18 cellular contexts compared by ENCODE assay signal in genomic region chr16:73771196-73771595, GRCh38.
DNase-seq lines count a peak whose midpoint lies in the region; ATAC-seq, FAIRE-seq and TF ChIP-seq lines count a peak whose summit lies in the region.
"Had no signal": no experiment of that assay in that cellular context is flagged by ENCODE, and none has a peak within 500 bp of the region (broad histone marks: within the 10 kb centered on the region; RNA-seq: fewer than 3 reads in every experiment).

No MANE protein-coding gene starts in this region.

- H3K36me3 ChIP-seq in ascending aorta (no peaks in the 10 kb centered on the region), kidney epithelial cell (ENCODE audit: control insufficient read depth, insufficient read depth, low read length) (no peaks in the 10 kb centered on the region), left lung (no peaks in the 10 kb centered on the region)

- H3K27me3 ChIP-seq in ascending aorta (no peaks in the 10 kb centered on the region), kidney epithelial cell (ENCODE audit: control insufficient read depth, insufficient read depth, low read length) (no peaks in the 10 kb centered on the region), left lung (no peaks in the 10 kb centered on the region)

- H3K9me3 Mint-ChIP-seq in HFFc6 = no peaks in the 10 kb centered on the region; the same call in 1 of the 2 replicates

- H3K4me3 Mint-ChIP-seq in HFFc6 = no peak overlapping the region
- H3K4me3 Mint-ChIP-seq: H9 had no signal

- intact Hi-C loops in ascending aorta (cut with DNase I) (loop anchor here (2.0 to 10.0 kb wide), 3 partner anchors 526 to 922 kb away; partner anchors contain the start of genes GLG1 and PSMD7), left lung (cut with DNase I) (no loop called here)

- H3K27ac ChIP-seq in ascending aorta = peak overlapping the region; percentile 64 to 82
- no peak overlapping the region for H3K27ac ChIP-seq in left lung
- H3K27ac ChIP-seq: C4-2B, KMS-11 had no signal

- no peak for FAIRE-seq in urothelium cell line (lab: Jason Lieb, UNC)

- ATAC-seq in left lung = no peak

- H3K4me3 ChIP-seq in ascending aorta = no peak overlapping the region
- no peak overlapping the region for H3K4me3 ChIP-seq in kidney epithelial cell (ENCODE audit: low read depth, low read length)
- H3K4me3 ChIP-seq in left lung = no peak overlapping the region

- H3K4me1 ChIP-seq in ascending aorta (peaks cover 15 to 43% of the 10 kb centered on the region in 2 donors), left lung (no peaks in the 10 kb centered on the region)

- DNase-seq in HFFc6 (peak; percentile 12), ascending aorta (ENCODE audit: low spot score in 2 of 2) (no peak), kidney epithelial cell (ENCODE audit: low read depth) (peak; percentile 21), urothelium cell line (ENCODE audit: low spot score) (peak; percentile 26), left lung (no peak), NCI-H1048 (lab: John Stamatoyannopoulos, UW) (no peak), EL (no peak)
- DNase-seq: H9; MM.1S; NCI-H1105; NCI-H1694; NCI-H2107; NCI-H226; NCI-H526 treated with DMSO at 0.1 percent for 48 hours; NK-92 treated with Interleukin-12 subunit alpha and Interleukin-12 subunit beta, amount 100 ng/mL, for 24 hours; SW 1271 had no signal

- no peaks in the 10 kb centered on the region for H3K27me3 Mint-ChIP-seq in HFFc6 (ENCODE audit: insufficient read depth)

- H3K36me3 Mint-ChIP-seq in HFFc6 (ENCODE audit: low read depth) = no peaks in the 10 kb centered on the region

- peaks cover 11% of the 10 kb centered on the region; the same call in 1 of the 2 replicates for H3K4me1 Mint-ChIP-seq in HFFc6 (ENCODE audit: low read depth)

- no peak overlapping the region for H3K27ac Mint-ChIP-seq in HFFc6
- H3K27ac Mint-ChIP-seq: H9 had no signal

- TF ChIP-seq CTCF in HFFc6 (IDR thresholded peaks at IDR 0.05) = no peak
- TF ChIP-seq CTCF in ascending aorta (IDR thresholded peaks at IDR 0.05) = no peak
- no peak for TF ChIP-seq CTCF in kidney epithelial cell (IDR thresholded peaks at IDR 0.05; ENCODE audit: insufficient read depth, low read length, poor library complexity, severe bottlenecking)
- TF ChIP-seq CTCF in left lung (IDR thresholded peaks at IDR 0.05) = no peak

- H3K9me3 ChIP-seq in ascending aorta (no peaks in the 10 kb centered on the region), left lung (no peaks in the 10 kb centered on the region)

Comparison
In these comparisons a context has a peak if more than half of its experiments do, and no peak if none do; other contexts are left out.
1. DNase-seq: peak in HFFc6 (single experiment), kidney epithelial cell (single experiment) and urothelium cell line (single experiment); none in ascending aorta (0 of 2), left lung (0 of 2), NCI-H1048 (single experiment) and EL (single experiment).
2. H3K27ac ChIP-seq: peak in ascending aorta (2 of 2); none in left lung (0 of 2).